ENCODE assay signal across 1 cellular context in genomic region chr3:38229036-38229435, GRCh38.
TF ChIP-seq lines count a peak whose summit lies in the region.

No MANE protein-coding gene starts in this region.

TF ChIP-seq in HepG2, 621 proteins besides CTCF, POLR2A, EP300 and RAD21:
- TF ChIP-seq CEBPB (IDR thresholded peaks at IDR 0.05; ENCODE audit: borderline replicate concordance, low read depth, low read length) = 0 out of 2 replicates have a peak, but pooled peaks have one; percentile 3
- TF ChIP-seq, protein P1, sequence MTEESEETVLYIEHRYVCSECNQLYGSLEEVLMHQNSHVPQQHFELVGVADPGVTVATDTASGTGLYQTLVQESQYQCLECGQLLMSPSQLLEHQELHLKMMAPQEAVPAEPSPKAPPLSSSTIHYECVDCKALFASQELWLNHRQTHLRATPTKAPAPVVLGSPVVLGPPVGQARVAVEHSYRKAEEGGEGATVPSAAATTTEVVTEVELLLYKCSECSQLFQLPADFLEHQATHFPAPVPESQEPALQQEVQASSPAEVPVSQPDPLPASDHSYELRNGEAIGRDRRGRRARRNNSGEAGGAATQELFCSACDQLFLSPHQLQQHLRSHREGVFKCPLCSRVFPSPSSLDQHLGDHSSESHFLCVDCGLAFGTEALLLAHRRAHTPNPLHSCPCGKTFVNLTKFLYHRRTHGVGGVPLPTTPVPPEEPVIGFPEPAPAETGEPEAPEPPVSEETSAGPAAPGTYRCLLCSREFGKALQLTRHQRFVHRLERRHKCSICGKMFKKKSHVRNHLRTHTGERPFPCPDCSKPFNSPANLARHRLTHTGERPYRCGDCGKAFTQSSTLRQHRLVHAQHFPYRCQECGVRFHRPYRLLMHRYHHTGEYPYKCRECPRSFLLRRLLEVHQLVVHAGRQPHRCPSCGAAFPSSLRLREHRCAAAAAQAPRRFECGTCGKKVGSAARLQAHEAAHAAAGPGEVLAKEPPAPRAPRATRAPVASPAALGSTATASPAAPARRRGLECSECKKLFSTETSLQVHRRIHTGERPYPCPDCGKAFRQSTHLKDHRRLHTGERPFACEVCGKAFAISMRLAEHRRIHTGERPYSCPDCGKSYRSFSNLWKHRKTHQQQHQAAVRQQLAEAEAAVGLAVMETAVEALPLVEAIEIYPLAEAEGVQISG (CRISPR knock-in tag; IDR thresholded peaks at IDR 0.05) = no peak
- TF ChIP-seq NFKBIZ (CRISPR knock-in tag; IDR thresholded peaks at IDR 0.05) = no peak
